Comparison of ENCODE assay signal across 9 cellular contexts in the genomic region with DNA sequence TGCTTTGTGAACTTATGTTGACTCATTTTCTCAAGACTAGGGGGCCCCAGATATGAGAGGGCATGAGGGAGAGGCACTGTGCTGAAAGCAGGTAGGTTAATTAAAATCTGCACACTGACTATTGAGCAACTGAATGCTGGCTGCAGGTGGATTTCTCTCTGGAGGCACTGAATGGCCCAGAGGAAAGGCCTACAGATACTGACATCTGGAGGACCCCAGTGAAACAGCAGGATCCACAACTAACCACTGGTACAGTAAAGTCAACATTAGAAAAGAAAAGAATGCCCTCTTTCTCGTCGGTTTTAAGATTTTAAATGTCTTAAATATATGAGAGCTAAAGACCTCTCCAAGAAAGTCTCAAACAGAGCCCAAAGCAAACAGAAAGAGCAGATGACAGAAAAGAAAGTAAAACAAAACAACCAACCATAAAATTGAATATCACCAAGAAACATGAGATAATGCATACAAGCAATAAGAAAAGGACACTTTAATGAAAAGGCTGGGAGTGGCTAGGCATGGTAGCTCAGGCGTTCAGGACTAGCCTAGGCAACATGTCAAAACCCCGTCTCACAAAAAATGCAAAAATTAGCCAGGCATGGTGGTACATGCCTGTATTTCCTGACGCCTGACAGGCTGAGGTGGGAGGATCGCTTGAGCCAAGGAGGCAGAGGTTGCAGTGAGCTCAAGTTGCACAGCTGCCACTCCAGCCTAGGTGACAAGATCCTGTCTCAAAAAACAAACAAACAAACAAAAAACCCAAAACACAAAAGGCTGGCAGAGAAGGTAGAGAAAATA. TPM values are rescaled to one million over a fixed set of nuclear protein-coding genes. Genes with fewer than 3 reads are reported as not detected.
DNase-seq lines count a peak whose midpoint lies in the region; ATAC-seq and TF ChIP-seq lines count a peak whose summit lies in the region.
"Had no signal": no experiment of that assay in that cellular context is flagged by ENCODE, and none has a peak within 500 bp of the region (broad histone marks: within the 10 kb centered on the region; RNA-seq: fewer than 3 reads in every experiment).

No MANE protein-coding gene starts in this region.

- H3K9ac ChIP-seq in colonic mucosa (ENCODE audit: low read depth in 2 of 2, low read length in 2 of 2) (no peak overlapping the region), mesendoderm (ENCODE audit: low read length) (no peak overlapping the region)

- TF ChIP-seq POLR2A in NB4 (IDR thresholded peaks at IDR 0.05; ENCODE audit: extremely low read depth, insufficient read length) (no peak), Peyer's patch (IDR thresholded peaks at IDR 0.05) (no peak)

- WGBS in mesendoderm (ENCODE audit: extremely low coverage, insufficient coverage, low lambda C conversion rate) = no CpG with 5 or more reads among the region's 6 CpGs

- no peak overlapping the region for H3K18ac ChIP-seq in mesendoderm (ENCODE audit: low read length)

- no peaks in the 10 kb centered on the region for H3K36me3 ChIP-seq in colonic mucosa
- peaks cover 11% of the 10 kb centered on the region for H3K36me3 ChIP-seq in mesendoderm (ENCODE audit: control insufficient read depth, insufficient read depth, low read length)
- H3K36me3 ChIP-seq in Peyer's patch = peaks cover 0 to 29% (median 0%) of the 10 kb centered on the region in 3 donors

- H3K56ac ChIP-seq in mesendoderm (ENCODE audit: low read length) = peak overlapping the region; percentile 68

- H3K79me1 ChIP-seq in mesendoderm (ENCODE audit: low read length) = peaks cover 7% of the 10 kb centered on the region

- no peak overlapping the region for H2BK5ac ChIP-seq in mesendoderm (ENCODE audit: low read length)

- no peak overlapping the region for H2BK15ac ChIP-seq in mesendoderm (replicated peaks; ENCODE audit: low read depth)

- H2AK5ac ChIP-seq in mesendoderm (ENCODE audit: low read length) = no peak overlapping the region

- no peak overlapping the region for H4K5ac ChIP-seq in mesendoderm (ENCODE audit: low read length)

- H3K4ac ChIP-seq in mesendoderm (ENCODE audit: low read depth, low read length) = no peak overlapping the region

- H3K9me3 ChIP-seq in colonic mucosa (no peaks in the 10 kb centered on the region), Peyer's patch (no peaks in the 10 kb centered on the region)

- H3K79me2 ChIP-seq in mesendoderm (ENCODE audit: control insufficient read depth, insufficient read depth, low read length) = no peaks in the 10 kb centered on the region

- DNase-seq in NB4 (ENCODE audit: low read depth) = peak; percentile 22
- no peak for DNase-seq in colonic mucosa
- peak; percentile 54 for DNase-seq in mesendoderm
- no peak for DNase-seq in NCI-H82 (lab: John Stamatoyannopoulos, UW)
- no peak for DNase-seq in COLO668 (lab: John Stamatoyannopoulos, UW; ENCODE audit: unreplicated experiment)
- no peak for DNase-seq in Peyer's patch
- DNase-seq: activated CD4-positive, alpha-beta T cell treated with anti-CD3 and anti-CD28 coated beads for 4 hours had no signal

- H3K27me3 ChIP-seq in colonic mucosa (no peaks in the 10 kb centered on the region), mesendoderm (ENCODE audit: insufficient read depth, low read length, poor library complexity) (no peaks in the 10 kb centered on the region), Peyer's patch (no peaks in the 10 kb centered on the region)

- no peak overlapping the region for H3K4me3 ChIP-seq in NB4 (ENCODE audit: low read depth, low read length)
- H3K4me3 ChIP-seq in colonic mucosa = no peak overlapping the region
- H3K4me3 ChIP-seq in mesendoderm (ENCODE audit: low read length) = no peak overlapping the region
- no peak overlapping the region for H3K4me3 ChIP-seq in Peyer's patch

- ATAC-seq in HG03342 (IDR thresholded peaks at IDR 0.05; ENCODE audit: unreplicated experiment) = no peak

- H3K27ac ChIP-seq in C4-2B (no peak overlapping the region), colonic mucosa (no peak overlapping the region), mesendoderm (ENCODE audit: low read depth, low read length) (peak overlapping the region; percentile 18), Peyer's patch (no peak overlapping the region)

- H3K23ac ChIP-seq in mesendoderm (ENCODE audit: low read length) = no peak overlapping the region

- no peak overlapping the region for H3K4me2 ChIP-seq in mesendoderm (ENCODE audit: low read length)

- peak; percentile 29 for TF ChIP-seq CTCF in C4-2B (conservative IDR thresholded peaks at IDR 0.05)
- no peak for TF ChIP-seq CTCF in NB4 (IDR thresholded peaks at IDR 0.05; ENCODE audit: low read depth, low read length)
- TF ChIP-seq CTCF in colonic mucosa (IDR thresholded peaks at IDR 0.05) = peak; percentile 13
- TF ChIP-seq CTCF in Peyer's patch (IDR thresholded peaks at IDR 0.05) = peak in 3 of 6 experiments; percentile 4 to 21 (median 19)

- intact Hi-C loops in colonic mucosa (cut with DNase I) = loop anchor here (10.0 kb wide), 1 partner anchor 666 kb away; no protein-coding TSS in a partner anchor

- no peak overlapping the region for H4K8ac ChIP-seq in mesendoderm (ENCODE audit: low read depth, low read length)

- H2BK120ac ChIP-seq in mesendoderm (ENCODE audit: low read depth, low read length) = no peak overlapping the region

- H3K4me1 ChIP-seq in colonic mucosa (no peaks in the 10 kb centered on the region), mesendoderm (ENCODE audit: control insufficient read depth, low read depth, low read length) (peaks cover 2% of the 10 kb centered on the region), Peyer's patch (no peaks in the 10 kb centered on the region)

RNA-seq across cellular contexts. Expression of a gene that starts 43.3 kb away (rescaled TPM):
- total RNA-seq in colonic mucosa (10 to 100 TPM; 27.0 to 47.6 TPM), Peyer's patch (100 to 1,000 TPM in 1 of 4 donors, 10 to 100 TPM in 3; 21.4 to 116 (median 30.8) TPM)
- 137 TPM for polyA plus RNA-seq in mesendoderm (2013, experiment 1 of 2)
- polyA plus RNA-seq in mesendoderm (2013, experiment 2 of 2) = 120 TPM

Comparison
In these comparisons a context has a peak if more than half of its experiments do, and no peak if none do; other contexts are left out.
1. DNase-seq: peak in NB4 (single experiment) and mesendoderm (single experiment); none in colonic mucosa (single experiment), NCI-H82 (single experiment), COLO668 (single experiment) and Peyer's patch (0 of 3).